11 cellular contexts compared by ENCODE assay signal in the genomic region with DNA sequence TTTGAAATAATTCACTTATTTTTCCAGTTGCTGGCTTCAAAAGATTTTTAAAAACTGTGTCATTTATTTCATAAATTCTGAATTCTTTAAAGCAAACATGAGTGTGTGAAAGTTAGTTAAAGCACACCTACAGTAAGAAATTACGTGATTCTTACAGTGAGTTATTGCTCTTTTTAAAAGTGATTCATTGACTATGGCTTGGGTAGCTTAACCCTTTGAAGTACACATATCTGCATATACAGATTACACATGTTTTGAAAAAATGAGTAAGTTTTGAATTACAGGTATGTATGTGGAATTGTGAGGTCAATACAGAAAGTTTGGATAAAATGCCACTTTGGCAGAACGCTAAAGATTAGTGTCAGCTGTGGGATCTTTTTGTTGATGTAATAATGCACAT.
DNase-seq lines count a peak whose midpoint lies in the region; ATAC-seq and TF ChIP-seq lines count a peak whose summit lies in the region.
"Had no signal": no experiment of that assay in that cellular context is flagged by ENCODE, and none has a peak within 500 bp of the region (broad histone marks: within the 10 kb centered on the region; RNA-seq: fewer than 3 reads in every experiment).

No MANE protein-coding gene starts in this region.

- ATAC-seq in stimulated activated naive CD8-positive, alpha-beta T cell treated with anti-CD3 and anti-CD28 coated beads, Interleukin-15, Interleukin-2, amounts not matched to agents 100 U/mL and 50 U/mL, for 24 hours = peak; percentile 20

- DNase-seq in NOMO-1 treated with DMSO at 0.1 percent for 48 hours (lab: John Stamatoyannopoulos, UW; ENCODE audit: unreplicated experiment) (peak; percentile 87), NOMO-1 treated with dmso at 0.1 percent for 144 hours (lab: John Stamatoyannopoulos, UW; ENCODE audit: unreplicated experiment) (no peak), Peyer's patch (no peak), glomerular visceral epithelial cell (ENCODE audit: extremely low spot score) (peak; percentile 8), cerebellum (ENCODE audit: low spot score) (no peak), H4 (ENCODE audit: low spot score) (no peak), hypothalamus (lab: John Stamatoyannopoulos, UW) (no peak)
- DNase-seq in stimulated activated naive CD8-positive, alpha-beta T cell treated with anti-CD3 and anti-CD28 coated beads, Interleukin-15, Interleukin-2, amounts not matched to agents 100 U/mL and 50 U/mL, for 24 hours = no peak
- DNase-seq: NCI-H1048 had no signal

- H3K9me3 ChIP-seq in Peyer's patch = no peaks in the 10 kb centered on the region

- peak overlapping the region; percentile 69 to 84 (median 78) for H3K27ac ChIP-seq in Peyer's patch
- H3K27ac ChIP-seq: epithelial cell of prostate had no signal

- no peak for TF ChIP-seq CTCF in Peyer's patch (IDR thresholded peaks at IDR 0.05)

- TF ChIP-seq POLR2A in Peyer's patch (IDR thresholded peaks at IDR 0.05) = no peak

- peak overlapping the region in 3 of 4 donors; percentile 9 to 29 (median 24) for H3K4me3 ChIP-seq in Peyer's patch
- H3K4me3 ChIP-seq: lung had no signal

- H3K4me1 ChIP-seq in Peyer's patch = peaks cover 0 to 45% (median 4%) of the 10 kb centered on the region in 4 donors

- no peaks in the 10 kb centered on the region for H3K36me3 ChIP-seq in Peyer's patch

- no peaks in the 10 kb centered on the region for H3K27me3 ChIP-seq in Peyer's patch

Comparison
In these comparisons a context has a peak if more than half of its experiments do, and no peak if none do; other contexts are left out.
1. DNase-seq: peak in NOMO-1 treated with DMSO at 0.1 percent for 48 hours (single experiment) and glomerular visceral epithelial cell (single experiment); none in NOMO-1 treated with dmso at 0.1 percent for 144 hours (single experiment), Peyer's patch (0 of 3), stimulated activated naive CD8-positive, alpha-beta T cell treated with anti-CD3 and anti-CD28 coated beads, Interleukin-15, Interleukin-2, amounts not matched to agents 100 U/mL and 50 U/mL, for 24 hours (single experiment), cerebellum (single experiment), H4 (single experiment) and hypothalamus (0 of 51).